8 cellular contexts compared by ENCODE assay signal in the genomic region with DNA sequence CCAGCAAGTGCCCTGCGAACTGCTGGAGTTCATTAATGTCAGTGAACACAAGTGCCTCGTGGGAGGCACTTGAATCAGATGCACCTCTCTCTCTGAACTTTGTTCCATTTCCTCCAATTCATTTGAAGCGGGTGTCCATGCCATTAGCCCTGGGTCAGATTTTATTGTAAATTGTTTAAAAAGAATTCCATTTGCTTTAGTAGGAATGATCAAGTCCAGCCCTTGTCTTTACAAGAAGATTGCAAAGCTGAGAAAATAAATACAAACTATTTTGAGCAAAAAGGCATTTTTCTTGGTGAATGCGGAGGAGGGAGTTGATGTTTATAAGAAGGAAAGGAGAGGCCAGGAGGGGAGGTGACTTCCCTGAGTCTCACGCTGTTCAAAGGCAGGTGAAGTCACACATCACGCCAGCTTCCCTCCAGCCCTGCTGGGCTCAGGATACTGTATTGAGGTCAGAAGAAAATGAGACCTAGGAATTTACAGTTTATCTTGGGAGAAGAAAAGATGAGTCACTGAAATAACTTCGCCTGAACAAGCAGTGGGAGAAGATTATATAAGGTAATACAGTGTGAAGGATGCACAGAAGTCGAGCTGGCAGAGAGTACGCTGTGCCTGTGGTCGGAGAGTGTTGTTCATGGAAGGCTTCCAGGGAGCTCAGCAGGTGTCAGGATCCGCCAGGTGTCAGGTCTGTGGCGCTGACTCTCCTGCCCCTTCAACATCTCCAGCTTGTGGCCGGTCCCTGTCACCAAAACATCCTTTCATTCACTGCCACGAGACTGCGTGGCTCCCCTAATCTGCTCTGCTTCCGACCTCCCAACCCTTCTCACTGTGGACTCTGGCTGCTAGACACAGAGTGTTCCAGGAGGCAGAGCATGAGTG. TPM values are rescaled to one million over a fixed set of nuclear protein-coding genes. Genes with fewer than 3 reads are reported as not detected.
DNase-seq lines count a peak whose midpoint lies in the region; ATAC-seq, FAIRE-seq and TF ChIP-seq lines count a peak whose summit lies in the region.

No MANE protein-coding gene starts in this region.

- H3K4me3 Mint-ChIP-seq in activated T-cell treated with anti-CD3 and anti-CD28 coated beads, Interleukin-2, amount 50 U/mL, for 24 hours = no peak overlapping the region

- H3K27ac ChIP-seq in pancreas = no peak overlapping the region

- peak in 3 of 4 donors; percentile 45 to 74 (median 72) for ATAC-seq in pancreas
- no peak for ATAC-seq in GM19455 (IDR thresholded peaks at IDR 0.05; ENCODE audit: unreplicated experiment)

- intact Hi-C loops in pancreas (cut with DNase I) = no loop called here

- no peak overlapping the region for H3K4me3 ChIP-seq in pancreas

- TF ChIP-seq CTCF in pancreas (IDR thresholded peaks at IDR 0.05) = no peak

- H3K4me1 Mint-ChIP-seq in activated T-cell treated with anti-CD3 and anti-CD28 coated beads, Interleukin-2, amount 50 U/mL, for 24 hours (ENCODE audit: low read depth) = no peaks in the 10 kb centered on the region

- 34 to 41% methylated on average over 16 of the region's 16 CpGs for WGBS in pancreas, 2 donors

- no peaks in the 10 kb centered on the region for H3K9me3 ChIP-seq in pancreas

- peaks cover 31% of the 10 kb centered on the region for H3K27me3 Mint-ChIP-seq in activated T-cell treated with anti-CD3 and anti-CD28 coated beads, Interleukin-2, amount 50 U/mL, for 24 hours

- no peaks in the 10 kb centered on the region for H3K27me3 ChIP-seq in pancreas

- no peaks in the 10 kb centered on the region for H3K9me3 Mint-ChIP-seq in activated T-cell treated with anti-CD3 and anti-CD28 coated beads, Interleukin-2, amount 50 U/mL, for 24 hours

- no peaks in the 10 kb centered on the region for H3K36me3 Mint-ChIP-seq in activated T-cell treated with anti-CD3 and anti-CD28 coated beads, Interleukin-2, amount 50 U/mL, for 24 hours (ENCODE audit: low read depth)

- H3K27ac Mint-ChIP-seq in activated T-cell treated with anti-CD3 and anti-CD28 coated beads, Interleukin-2, amount 50 U/mL, for 24 hours = no peak overlapping the region

- no peaks in the 10 kb centered on the region for H3K4me1 ChIP-seq in pancreas

- DNase-seq in ELR (ENCODE audit: low read depth) (peak; percentile 73), NCI-H460 (ENCODE audit: extremely low read depth, low read depth) (peak; percentile 52), pancreas (no peak), OCI-M1 (lab: John Stamatoyannopoulos, UW) (no peak)
- no peak for DNase-seq in activated T-cell treated with anti-CD3 and anti-CD28 coated beads, Interleukin-2, amount 50 U/mL, for 24 hours
- no peak for DNase-seq in activated naive CD4-positive, alpha-beta T cell treated with anti-CD3 and anti-CD28 coated beads, Interleukin-2, amount 50 U/mL, for 16 hours

- no peaks in the 10 kb centered on the region for H3K36me3 ChIP-seq in pancreas

- FAIRE-seq in endometrium (lab: Jason Lieb, UNC) = peak; percentile 72
- FAIRE-seq in pancreas (lab: Jason Lieb, UNC) = no peak

RNA-seq across cellular contexts. Expression of a gene that starts 36.5 kb away (rescaled TPM):
- total RNA-seq in NCI-H460 (2014; rRNA removed; shearing (Covaris generic)) = 6.9 and 7.0 TPM in 2 replicates
- polyA plus RNA-seq in NCI-H460 (2014; cell fraction: nucleus; rRNA removed) = 7.7 and 8.3 TPM in 2 replicates
- total RNA-seq in pancreas = under 1 TPM; 0.23 to 0.89 (median 0.42) TPM
- polyA plus RNA-seq in pancreas = 1 to 10 TPM in 1 of 2 donors, under 1 TPM in 1; 0.46 to 1.0 TPM

Comparison
In these comparisons a context has a peak if more than half of its experiments do, and no peak if none do; other contexts are left out.
1. DNase-seq: peak in ELR (single experiment) and NCI-H460 (single experiment); none in pancreas (0 of 6), activated T-cell treated with anti-CD3 and anti-CD28 coated beads, Interleukin-2, amount 50 U/mL, for 24 hours (single experiment), activated naive CD4-positive, alpha-beta T cell treated with anti-CD3 and anti-CD28 coated beads, Interleukin-2, amount 50 U/mL, for 16 hours (single experiment) and OCI-M1 (single experiment).